In genomic region chr2:183148967-183149366, GRCh38 we compare ENCODE assay signal across 20 cellular contexts. TPM values are rescaled to one million over a fixed set of nuclear protein-coding genes. Genes with fewer than 3 reads are reported as not detected.
DNase-seq lines count a peak whose midpoint lies in the region; ATAC-seq, FAIRE-seq and TF ChIP-seq lines count a peak whose summit lies in the region.
"Had no signal": no experiment of that assay in that cellular context is flagged by ENCODE, and none has a peak within 500 bp of the region (broad histone marks: within the 10 kb centered on the region; RNA-seq: fewer than 3 reads in every experiment).

No MANE protein-coding gene starts in this region.

- intact Hi-C loops in K562 (cut with micrococcal nuclease) (no loop called here), posterior cingulate gyrus (cut with DNase I) (no loop called here)

- H3K36me3 Mint-ChIP-seq in H9 (ENCODE audit: insufficient read depth in 1 of 3, low read depth in 3 of 3): peaks cover 64 to 71% (median 65%) of the 10 kb centered on the region in 3 experiments

- H3K4me3 ChIP-seq in K562: no peak overlapping the region
- H3K4me3 ChIP-seq: A549, MG63 had no signal

- peak overlapping the region in 2 of 3 experiments; percentile 3 to 85; a peak in 3 of 7 replicates for H3K27ac Mint-ChIP-seq in H9
- H3K27ac Mint-ChIP-seq: CD14-positive monocyte had no signal

- no peaks in the 10 kb centered on the region for H3K23me2 ChIP-seq in H9 (ENCODE audit: insufficient read length, low read depth, low read length, poor library complexity, severe bottlenecking)

- no peak overlapping the region for H3K4me3 Mint-ChIP-seq in H9
- H3K4me3 Mint-ChIP-seq: CD14-positive monocyte had no signal

- H2BK5ac ChIP-seq in H9 (ENCODE audit: insufficient read length, low read length): no peak overlapping the region

- BruUV-seq in K562 (replicated peaks; lab: Mats Ljungman, UMichigan): no TSS peak

- no peak for TF ChIP-seq RAD21 in K562 (CRISPR knock-in tag; conservative IDR thresholded peaks at IDR 0.05 in 1 of 2, IDR thresholded peaks at IDR 0.05 in 1 of 2)

- H2BK15ac ChIP-seq in H9 (ENCODE audit: low read depth, low read length): no peak overlapping the region

- H3K4me1 Mint-ChIP-seq in H9: peaks cover 25 to 28% of the 10 kb centered on the region in 2 experiments
- H3K4me1 Mint-ChIP-seq: CD14-positive monocyte had no signal

- peaks cover 2% of the 10 kb centered on the region for H3K9me3 ChIP-seq in H9 (ENCODE audit: control insufficient read depth, low read depth, low read length)
- H3K9me3 ChIP-seq in K562 (replicated peaks; ENCODE audit: control insufficient read depth, insufficient read depth, low read depth, low read length): no peaks in the 10 kb centered on the region

- no peak for DNase-seq in H9
- DNase-seq in K562 (ENCODE audit: extremely low read depth in 1 of 4, low spot score in 3 of 4): no peak
- DNase-seq in caudate nucleus (lab: John Stamatoyannopoulos, UW): no peak
- DNase-seq in posterior cingulate gyrus: no peak
- DNase-seq in midbrain (lab: John Stamatoyannopoulos, UW): no peak
- DNase-seq in T-helper 9 cell: no peak
- DNase-seq: DMS79, GF-D8, MG63, NCI-H1092 treated with DMSO at 0.1 percent for 48 hours, NCI-H1694 treated with DMSO at 0.1 percent for 48 hours, NCI-H446, NCI-H774, Right ventricle myocardium superior had no signal

- H3K27ac ChIP-seq in H9 (ENCODE audit: insufficient read length, low read depth, low read length): no peak overlapping the region
- no peak overlapping the region for H3K27ac ChIP-seq in K562 (ENCODE audit: extremely low read depth, low read depth, low read length)
- H3K27ac ChIP-seq in caudate nucleus (ENCODE audit: low read depth, low read length): no peak overlapping the region
- H3K27ac ChIP-seq: A549 had no signal

- no peak overlapping the region for H3K9ac ChIP-seq in H9 (ENCODE audit: extremely low read depth, insufficient read length, low read length)
- no peak overlapping the region for H3K9ac ChIP-seq in K562 (ENCODE audit: insufficient read depth in 1 of 2, low read depth in 2 of 2, low read length in 2 of 2)

- CTCF ChIA-PET in K562 (lab: Yijun Ruan, JAX; ENCODE audit: low intra/inter-chr PET ratio): no interaction called here

- TF ChIP-seq EP300 in K562 (IDR thresholded peaks at IDR 0.05; ENCODE audit: low read length): no peak

- no peak overlapping the region for H3K4me2 ChIP-seq in H9 (ENCODE audit: insufficient read depth, insufficient read length, low read length)
- no peak overlapping the region for H3K4me2 ChIP-seq in K562 (ENCODE audit: insufficient read depth, low read length)
- H3K4me2 ChIP-seq: A549 had no signal

- H2BK120ac ChIP-seq in H9 (ENCODE audit: low read depth, low read length, poor library complexity, severe bottlenecking): no peak overlapping the region

- H3K27me3 ChIP-seq in H9 (ENCODE audit: insufficient read depth, low read length) (no peaks in the 10 kb centered on the region), K562 (ENCODE audit: control insufficient read depth in 2 of 2, insufficient read depth in 2 of 2, low read length in 2 of 2) (no peaks in the 10 kb centered on the region)
- H3K27me3 ChIP-seq: MG63 had no signal

- H3K27me3 Mint-ChIP-seq in H9 (ENCODE audit: low read depth): no peaks in the 10 kb centered on the region

- H3T11ph ChIP-seq in H9 (ENCODE audit: low read length): no peak overlapping the region

- H4K91ac ChIP-seq in H9 (ENCODE audit: insufficient read length, low read depth, low read length): no peak overlapping the region

- H3K79me1 ChIP-seq in H9 (ENCODE audit: insufficient read depth, low read depth, low read length, poor library complexity, severe bottlenecking): peaks cover 5% of the 10 kb centered on the region

- no peak overlapping the region for H4K8ac ChIP-seq in H9 (replicated peaks; ENCODE audit: insufficient read length, low read depth, low read length)

- FAIRE-seq in A204.1 (lab: Jason Lieb, UNC): peak; percentile 62
- no peak for FAIRE-seq in K562 (lab: Jason Lieb, UNC)
- FAIRE-seq in islet of Langerhans (lab: Jason Lieb, UNC): peak; percentile 45
- FAIRE-seq: A549, H1 had no signal

- no peak overlapping the region for H2BK12ac ChIP-seq in H9 (ENCODE audit: insufficient read length, low read depth, low read length)

- POLR2A ChIA-PET in K562 (lab: Yijun Ruan, JAX): interaction anchor here (0.8 to 1.6 kb wide), 3 partner anchors 15 to 254 kb away, joined by 3 to 7 read pairs (median 4); no protein-coding TSS in a partner anchor

- H3K56ac ChIP-seq in H9 (ENCODE audit: insufficient read length, low read depth, low read length): no peak overlapping the region

- H2AK5ac ChIP-seq in H9 (ENCODE audit: insufficient read length, low read length): no peak overlapping the region

- no peak overlapping the region for H3K14ac ChIP-seq in H9 (ENCODE audit: insufficient read depth, low read length)

- H3K23ac ChIP-seq in H9 (ENCODE audit: insufficient read length, low read depth, low read length): no peak overlapping the region

- no CpG with 5 or more reads among the region's 1 CpG for WGBS in H9 (ENCODE audit: extremely low coverage, insufficient read length, low lambda C conversion rate)
- WGBS in K562 (ENCODE audit: insufficient coverage, low coverage, missing lambda C conversion rate): 93% methylated on average over 1 of the region's 1 CpG

- peaks cover 2% of the 10 kb centered on the region for H3K4me1 ChIP-seq in H9 (ENCODE audit: insufficient read depth, low read length)
- H3K4me1 ChIP-seq in K562 (replicated peaks in 1 of 2; ENCODE audit: control insufficient read depth in 2 of 2, insufficient read depth in 2 of 2, low read length in 2 of 2): no peaks in the 10 kb centered on the region
- H3K4me1 ChIP-seq: A549 had no signal

- no peak overlapping the region for H3K18ac ChIP-seq in H9 (ENCODE audit: insufficient read length, low read depth, low read length)

- TF ChIP-seq POLR2A in K562 (conservative IDR thresholded peaks at IDR 0.05): no peak

- no peaks in the 10 kb centered on the region for H3K9me1 ChIP-seq in K562 (ENCODE audit: control insufficient read depth, insufficient read depth, low read length)

- no peak overlapping the region for H2BK20ac ChIP-seq in H9 (ENCODE audit: low read depth, low read length, poor library complexity, severe bottlenecking)

- H3K9me3 Mint-ChIP-seq in H9: peaks cover 16 to 18% of the 10 kb centered on the region in 2 experiments; a peak in 4 of 5 replicates

- no peak overlapping the region for H2AFZ ChIP-seq in H9 (ENCODE audit: low read length)
- no peak overlapping the region for H2AFZ ChIP-seq in K562 (ENCODE audit: low read depth, low read length)

- H4K20me1 ChIP-seq in H9 (ENCODE audit: control insufficient read depth, insufficient read depth, insufficient read length): no peaks in the 10 kb centered on the region
- H4K20me1 ChIP-seq in K562 (replicated peaks; ENCODE audit: control insufficient read depth, insufficient read depth, low read length): no peaks in the 10 kb centered on the region

- no peak overlapping the region for H4K5ac ChIP-seq in H9 (ENCODE audit: insufficient read length, low read depth, low read length)

- H3K79me2 ChIP-seq in H9 (ENCODE audit: insufficient read depth, low read length): peaks cover 3% of the 10 kb centered on the region; the same call in 1 of the 2 replicates
- H3K79me2 ChIP-seq in K562 (ENCODE audit: control insufficient read depth, insufficient read depth, low read length): peaks cover 63% of the 10 kb centered on the region

- in situ Hi-C loops in K562 (cut with MboI): no loop called here

- H3K4ac ChIP-seq in H9 (ENCODE audit: low read depth, low read length): no peak overlapping the region

- no peak for ATAC-seq in K562
- ATAC-seq: A549, Panc1 had no signal

- TF ChIP-seq CTCF in H9 (conservative IDR thresholded peaks at IDR 0.05): no peak
- no peak for TF ChIP-seq CTCF in K562 (IDR thresholded peaks at IDR 0.05 in 2 of 3, conservative IDR thresholded peaks at IDR 0.05 in 1 of 3; ENCODE audit: insufficient read depth in 2 of 3, low read depth in 1 of 3, low read length in 3 of 3)

- peaks cover 51% of the 10 kb centered on the region for H3K36me3 ChIP-seq in K562 (ENCODE audit: control insufficient read depth, insufficient read depth, low read length)

TF ChIP-seq in K562, 482 proteins besides CTCF, POLR2A, EP300 and RAD21 (continues in another document):
- TF ChIP-seq ATF3 (IDR thresholded peaks at IDR 0.05) (peak; percentile 18; the same call in 1 of the 2 replicates), ATF3 (CRISPR knock-in tag; conservative IDR thresholded peaks at IDR 0.05) (no peak), MYC (IDR thresholded peaks at IDR 0.05; ENCODE audit: low read depth, low read length) (no peak), MYC (CRISPR knock-in tag; IDR thresholded peaks at IDR 0.05; ENCODE audit: borderline replicate concordance, low read depth) (no peak)

RNA-seq across cellular contexts. Expression of gene NUP35, which starts 24.7 kb away (rescaled TPM):
- 53.6 and 53.7 TPM in 2 replicates for total RNA-seq in H9 (2021)
- 79.4 and 89.0 TPM in 2 replicates for total RNA-seq in K562 (2011; cell fraction: chromatin; rRNA removed; ENCODE audit: low replicate concordance)
- total RNA-seq in K562 (2011; cell fraction: nucleolus; rRNA removed): 48.5 and 56.7 TPM in 2 replicates
- 55.7 and 81.4 TPM in 2 replicates for total RNA-seq in K562 (2011; cell fraction: nucleoplasm; rRNA removed)
- total RNA-seq in K562 (2014; rRNA removed): 24.5 and 26.2 TPM in 2 replicates
- total RNA-seq in K562 (2014; rRNA removed; fragmentation: Illumina TruSeq; extraction: Trizol): 61.1 and 70.5 TPM in 2 replicates
- 53.8 and 54.4 TPM in 2 replicates for total RNA-seq in K562 (2015; rRNA removed; fragmentation: Illumina TruSeq; extraction: Trizol)
- total RNA-seq in K562 (2021): 38.5 and 46.8 TPM in 2 replicates
- polyA plus RNA-seq in K562 (2011; rRNA removed): 40.1 and 51.1 TPM in 2 replicates
- 19.4 and 22.3 TPM in 2 replicates for polyA plus RNA-seq in K562 (2011; cell fraction: cytosol; rRNA removed)
- polyA plus RNA-seq in K562 (2011; cell fraction: nucleus; rRNA removed): 39.0 and 39.6 TPM in 2 replicates
- 19.6 and 24.1 TPM in 2 replicates for polyA plus RNA-seq in K562 (2012)
- 39.2 and 43.7 TPM in 2 replicates for polyA plus RNA-seq in K562 (2014; fragmentation: Illumina TruSeq; extraction: Trizol)
- 10 to 100 TPM; 71.0 to 78.2 TPM for polyA plus RNA-seq in K562 (2014; fragmentation: Nextera tagmentation; extraction: Ambion mirVana)
- polyA plus RNA-seq in K562 (2014; rRNA removed): 29.6 and 34.2 TPM in 2 replicates
- polyA minus RNA-seq in K562 (2011; rRNA and poly(A)+ RNA removed): 57.8 and 64.5 TPM in 2 replicates
- polyA minus RNA-seq in K562 (2011; cell fraction: cytosol; rRNA and poly(A)+ RNA removed): 19.7 and 22.8 TPM in 2 replicates
- polyA minus RNA-seq in K562 (2011; cell fraction: nucleus; rRNA and poly(A)+ RNA removed): 54.1 and 81.1 TPM in 2 replicates
